In the genomic region with DNA sequence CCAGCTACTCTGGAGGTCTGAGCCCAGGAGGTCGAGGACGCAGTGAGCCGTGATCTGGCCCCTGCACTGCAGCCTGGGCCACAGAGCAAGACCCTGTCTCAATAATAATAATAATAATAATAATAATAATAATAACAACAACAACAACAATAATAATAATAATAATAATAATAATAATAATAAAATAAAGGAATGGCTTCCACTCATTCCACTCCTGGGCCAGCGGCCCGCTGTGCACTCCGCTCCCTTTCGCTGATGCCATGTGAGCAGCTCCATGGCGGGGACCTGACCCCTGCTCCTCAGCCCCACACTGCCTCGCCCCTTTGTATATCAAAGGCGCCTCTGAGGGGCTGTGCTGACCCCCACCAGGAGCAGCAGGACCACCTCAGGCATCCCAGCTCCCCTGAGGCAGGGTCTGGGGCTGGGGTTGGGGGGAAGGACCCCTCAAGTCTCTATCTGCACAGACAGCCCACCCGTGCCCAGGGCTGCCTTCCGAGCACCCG, we compare ENCODE assay signal across 8 cellular contexts. TPM values are rescaled to one million over a fixed set of nuclear protein-coding genes. Genes with fewer than 3 reads are reported as not detected.
A peak's percentile ranks its signal among the peaks of the same experiment; 100 is the strongest.
DNase-seq lines count a peak whose midpoint lies in the region; ATAC-seq and TF ChIP-seq lines count a peak whose summit lies in the region.

No MANE protein-coding gene starts in this region.

- no peak overlapping the region for H2BK15ac ChIP-seq in IMR-90 (ENCODE audit: low read depth, low read length)

- no peaks in the 10 kb centered on the region for H3K27me3 Mint-ChIP-seq in central memory CD8-positive, alpha-beta T cell
- peaks cover 5% of the 10 kb centered on the region for H3K27me3 Mint-ChIP-seq in nephron (ENCODE audit: low read depth)

- dilution Hi-C loops in IMR-90 (cut with HindIII; ENCODE audit: low sequenced_read_pairs, unreplicated experiment), result no loop called here

- peak overlapping the region; percentile 79 for H3K4me3 Mint-ChIP-seq in central memory CD8-positive, alpha-beta T cell
- peak overlapping the region; percentile 77 to 84 (median 80) for H3K4me3 Mint-ChIP-seq in nephron

- H3K4me3 ChIP-seq in BE2C (ENCODE audit: low read depth, low read length) (peak overlapping the region; percentile 43), IMR-90 (ENCODE audit: insufficient read depth, low read depth, low read length) (no peak overlapping the region), aorta (ENCODE audit: low read length in 2 of 2) (no peak overlapping the region)

- TF ChIP-seq CTCF in BE2C (IDR thresholded peaks at IDR 0.05; ENCODE audit: low read depth, low read length), result no peak
- TF ChIP-seq CTCF in IMR-90 (conservative IDR thresholded peaks at IDR 0.05; ENCODE audit: low read depth, low read length), result no peak
- no peak for TF ChIP-seq CTCF in nephron (IDR thresholded peaks at IDR 0.05; ENCODE audit: unreplicated experiment in 3 of 3)

- H4K20me1 ChIP-seq in IMR-90 (ENCODE audit: insufficient read depth, low read length), result peaks cover 81% of the 10 kb centered on the region

- 64% methylated on average over 3 of the region's 13 CpGs; no CpG with 5 or more reads in 1 of the 2 experiments for WGBS in IMR-90 (ENCODE audit: extremely low coverage in 2 of 2, insufficient read length in 1 of 2), 2 experiments
- WGBS in aorta, 2 donors, result 89 to 93% methylated on average over 13 of the region's 13 CpGs

- H3K14ac ChIP-seq in IMR-90 (replicated peaks; ENCODE audit: low read depth, low read length), result peak overlapping the region; percentile 11; the same call in 1 of the 2 replicates

- POLR2A ChIA-PET in IMR-90 (lab: Charles Lee; ENCODE audit: unreplicated experiment), result no interaction called here

- peak overlapping the region; percentile 98 for H3K27ac Mint-ChIP-seq in central memory CD8-positive, alpha-beta T cell (ENCODE audit: low read depth)
- H3K27ac Mint-ChIP-seq in nephron, result peak overlapping the region in 1 of 3 experiments; percentile 66

- H3K18ac ChIP-seq in IMR-90 (ENCODE audit: low read depth, low read length), result no peak overlapping the region

- H4K8ac ChIP-seq in IMR-90 (ENCODE audit: low read depth in 2 of 2, low read length in 2 of 2), result peak overlapping the region in 1 of 2 experiments; percentile 40; a peak in 1 of 4 replicates

- no peak overlapping the region; the same call in 1 of the 2 replicates for H4K5ac ChIP-seq in IMR-90 (ENCODE audit: low read depth, low read length)

- no peak for TF ChIP-seq RAD21 in IMR-90 (IDR thresholded peaks at IDR 0.05; ENCODE audit: low read length)

- H3K56ac ChIP-seq in IMR-90 (ENCODE audit: extremely low read depth, insufficient read depth, low read length), result no peak overlapping the region

- H4K91ac ChIP-seq in IMR-90 (ENCODE audit: insufficient read depth, low read depth, low read length), result no peak overlapping the region

- H3K9me1 ChIP-seq in IMR-90 (ENCODE audit: insufficient read depth, low read length), result 0 out of 2 replicates have a peak, but pooled peaks cover 5% of the 10 kb centered on the region

- peaks cover 14 to 67% of the 10 kb centered on the region in 2 experiments for H3K79me1 ChIP-seq in IMR-90 (ENCODE audit: low read depth in 1 of 2, low read length in 2 of 2)

- CTCF ChIA-PET in IMR-90 (lab: Yijun Ruan, JAX), result interaction anchor here (0.6 to 2.7 kb wide), 17 partner anchors 9 to 205 kb away, joined by 3 to 20 read pairs (median 4); a partner anchor contains a TSS

- intact Hi-C loops in IMR-90 (cut with micrococcal nuclease), result loop anchor here (1.0 kb wide), 3 partner anchors 8 to 102 kb away; no protein-coding TSS in a partner anchor
- intact Hi-C loops in aorta (cut with DNase I), result loop anchor here in 1 of 2 donors (2.0 to 10.0 kb wide), 2 partner anchors 41 to 109 kb away; a partner anchor contains a TSS

- peak overlapping the region; percentile 89 for H2AFZ ChIP-seq in IMR-90 (replicated peaks; ENCODE audit: low read length, poor library complexity)

- no peak overlapping the region for H2AK5ac ChIP-seq in IMR-90 (ENCODE audit: low read depth, low read length)

- H3K9me3 ChIP-seq in BE2C, result no peaks in the 10 kb centered on the region
- H3K9me3 ChIP-seq in IMR-90 (ENCODE audit: control insufficient read depth, insufficient read depth, low read length), result no peaks in the 10 kb centered on the region
- H3K9me3 ChIP-seq in aorta (ENCODE audit: control insufficient read depth, low read length), result no peaks in the 10 kb centered on the region

- no peaks in the 10 kb centered on the region for H3K9me3 Mint-ChIP-seq in central memory CD8-positive, alpha-beta T cell
- H3K9me3 Mint-ChIP-seq in nephron, result no peaks in the 10 kb centered on the region

- in situ Hi-C loops in IMR-90 (cut with MboI; ENCODE audit: low sequenced_read_pairs), result no loop called here

- H3K27ac ChIP-seq in IMR-90 (ENCODE audit: insufficient read depth, low read length) (no peak overlapping the region), aorta (ENCODE audit: low read depth in 1 of 2, low read length in 2 of 2) (no peak overlapping the region)

- peak overlapping the region; percentile 55; the same call in 1 of the 2 replicates for H3K4me2 ChIP-seq in IMR-90 (ENCODE audit: low read depth, low read length)

- H2BK5ac ChIP-seq in IMR-90 (ENCODE audit: low read depth, low read length, poor library complexity, severe bottlenecking), result no peak overlapping the region

- DNase-seq in BE2C (no peak), IMR-90 (no peak), T-helper 9 cell (no peak), aorta (no peak), erythroblast (lab: John Stamatoyannopoulos, UW) (no peak), GOT3 (lab: John Stamatoyannopoulos, UW) (no peak)
- DNase-seq in central memory CD8-positive, alpha-beta T cell (ENCODE audit: low spot score in 2 of 2), result no peak

- peak overlapping the region; percentile 85 for H2AK9ac ChIP-seq in IMR-90 (replicated peaks; ENCODE audit: low read depth, low read length, poor library complexity)

- no peak overlapping the region for H3K4ac ChIP-seq in IMR-90 (ENCODE audit: low read depth, low read length)

- H3K36me3 Mint-ChIP-seq in central memory CD8-positive, alpha-beta T cell (ENCODE audit: insufficient read depth), result peaks cover 46% of the 10 kb centered on the region
- no peaks in the 10 kb centered on the region for H3K36me3 Mint-ChIP-seq in nephron (ENCODE audit: low read depth)

- H3K4me1 ChIP-seq in BE2C (peaks cover 45% of the 10 kb centered on the region), IMR-90 (ENCODE audit: control insufficient read depth, insufficient read depth, low read length) (peaks cover 17% of the 10 kb centered on the region), aorta (ENCODE audit: control insufficient read depth in 1 of 2, insufficient read depth in 2 of 2, low read length in 2 of 2) (no peaks in the 10 kb centered on the region)

- TF ChIP-seq POLR2A in IMR-90 (IDR thresholded peaks at IDR 0.05; ENCODE audit: low read depth, low read length) (no peak), erythroblast (IDR thresholded peaks at IDR 0.05; ENCODE audit: low read length) (no peak)

- peaks cover 64% of the 10 kb centered on the region for H3K4me1 Mint-ChIP-seq in central memory CD8-positive, alpha-beta T cell
- H3K4me1 Mint-ChIP-seq in nephron, result peaks cover 35% of the 10 kb centered on the region

- H3K23ac ChIP-seq in IMR-90 (ENCODE audit: low read depth, low read length), result no peak overlapping the region

- ATAC-seq in IMR-90 (ENCODE audit: low read depth) (no peak), aorta (ENCODE audit: low FRiP score) (no peak)
- no peak for ATAC-seq in central memory CD8-positive, alpha-beta T cell (replicated peaks; ENCODE audit: extremely low read depth, poor library complexity, severe bottlenecking)

- no TSS peak for BruUV-seq in IMR-90 (replicated peaks; lab: Mats Ljungman, UMichigan)

- no peak overlapping the region for H3K9ac ChIP-seq in IMR-90 (ENCODE audit: low read depth, low read length)

- H2BK20ac ChIP-seq in IMR-90 (ENCODE audit: low read depth, low read length), result no peak overlapping the region

- no peaks in the 10 kb centered on the region for H3K36me3 ChIP-seq in BE2C
- H3K36me3 ChIP-seq in IMR-90 (ENCODE audit: control insufficient read depth, insufficient read depth, low read length), result no peaks in the 10 kb centered on the region
- H3K36me3 ChIP-seq in aorta (ENCODE audit: control insufficient read depth in 1 of 2, insufficient read depth in 2 of 2, low read length in 1 of 2), result no peaks in the 10 kb centered on the region

- no peak overlapping the region for H2BK120ac ChIP-seq in IMR-90 (ENCODE audit: low read depth, low read length)

- H3K27me3 ChIP-seq in BE2C (no peaks in the 10 kb centered on the region), IMR-90 (ENCODE audit: control insufficient read depth, insufficient read depth, low read length) (no peaks in the 10 kb centered on the region), aorta (ENCODE audit: control insufficient read depth in 1 of 2, insufficient read depth in 2 of 2, low read length in 1 of 2) (no peaks in the 10 kb centered on the region)

TF ChIP-seq in IMR-90, 13 proteins besides CTCF, POLR2A, EP300 and RAD21:
- TF ChIP-seq CHD1 (IDR thresholded peaks at IDR 0.05; ENCODE audit: low read depth, low read length) (no peak), FOS (IDR thresholded peaks at IDR 0.05; ENCODE audit: low read depth, low read length) (no peak), NFE2L2 (IDR thresholded peaks at IDR 0.05; ENCODE audit: low read depth, low read length) (no peak), MXI1 (IDR thresholded peaks at IDR 0.05; ENCODE audit: borderline replicate concordance, low read depth, low read length) (no peak)

RNA-seq across cellular contexts. Expression of a gene that starts 20.0 kb away (rescaled TPM):
- polyA plus RNA-seq in BE2C (2012; ENCODE audit: insufficient read depth, insufficient read length, low read depth), result 7.4 TPM
- total RNA-seq in IMR-90 (2012; rRNA removed) (0.83 and 1.8 TPM in 2 replicates), aorta (10 to 100 TPM; 12.9 to 28.9 TPM)
- polyA plus RNA-seq in IMR-90 (2012; rRNA removed) (2.4 and 3.2 TPM in 2 replicates), aorta (1 to 10 TPM; 2.8 to 5.5 TPM)
- 4.8 and 4.9 TPM in 2 replicates for polyA plus RNA-seq in IMR-90 (2012; cell fraction: cytosol; rRNA removed)
- 7.1 and 11.3 TPM in 2 replicates for polyA plus RNA-seq in IMR-90 (2012; cell fraction: nucleus; rRNA removed; ENCODE audit: low replicate concordance)

RNA-seq across cellular contexts. Expression of a gene that starts 22.6 kb away (rescaled TPM):
- polyA plus RNA-seq in BE2C (2012; ENCODE audit: insufficient read depth, insufficient read length, low read depth), result 327 TPM
- total RNA-seq in IMR-90 (2012; rRNA removed) (12.2 and 13.1 TPM in 2 replicates), aorta (10 to 100 TPM; 32.7 to 61.2 TPM)
- polyA plus RNA-seq in IMR-90 (2012; rRNA removed) (36.9 and 37.2 TPM in 2 replicates), aorta (10 to 100 TPM; 19.4 to 20.0 TPM)
- polyA plus RNA-seq in IMR-90 (2012; cell fraction: cytosol; rRNA removed), result 33.9 and 37.7 TPM in 2 replicates
- polyA plus RNA-seq in IMR-90 (2012; cell fraction: nucleus; rRNA removed; ENCODE audit: low replicate concordance), result 160 and 211 TPM in 2 replicates
